17 cellular contexts compared by ENCODE assay signal in genomic region chr5:98763001-98763630, GRCh38. TPM values are rescaled to one million over a fixed set of nuclear protein-coding genes. Genes with fewer than 3 reads are reported as not detected.
DNase-seq lines count a peak whose midpoint lies in the region; ATAC-seq, FAIRE-seq and TF ChIP-seq lines count a peak whose summit lies in the region.
"Had no signal": no experiment of that assay in that cellular context is flagged by ENCODE, and none has a peak within 500 bp of the region (broad histone marks: within the 10 kb centered on the region; RNA-seq: fewer than 3 reads in every experiment).

No MANE protein-coding gene starts in this region.

- peak overlapping the region; percentile 34 for H3K27ac Mint-ChIP-seq in neural progenitor cell
- H3K27ac Mint-ChIP-seq in naive thymus-derived CD8-positive, alpha-beta T cell = no peak overlapping the region
- H3K27ac Mint-ChIP-seq: activated CD4-positive, alpha-beta T cell treated with anti-CD3 and anti-CD28 coated beads, Interleukin-2, amount 10 ng/mL, durations not matched to agents 7 days and 5 days; T-cell had no signal

- H3K36me3 Mint-ChIP-seq in neural progenitor cell = no peaks in the 10 kb centered on the region
- H3K36me3 Mint-ChIP-seq in naive thymus-derived CD8-positive, alpha-beta T cell = no peaks in the 10 kb centered on the region
- H3K36me3 Mint-ChIP-seq: T-cell had no signal

- FAIRE-seq in RCC 7860 (lab: Jason Lieb, UNC) = no peak
- FAIRE-seq: K562, keratinocyte had no signal

- peaks cover 13% of the 10 kb centered on the region for H3K4me1 Mint-ChIP-seq in neural progenitor cell
- peaks cover 2 to 9% (median 3%) of the 10 kb centered on the region in 4 donors for H3K4me1 Mint-ChIP-seq in naive thymus-derived CD8-positive, alpha-beta T cell

- no peak overlapping the region for H3K4me3 Mint-ChIP-seq in neural progenitor cell
- H3K4me3 Mint-ChIP-seq in naive thymus-derived CD8-positive, alpha-beta T cell = no peak overlapping the region
- H3K4me3 Mint-ChIP-seq: activated CD4-positive, alpha-beta T cell treated with anti-CD3 and anti-CD28 coated beads, Interleukin-2, amount 10 ng/mL, durations not matched to agents 7 days and 5 days; central memory CD8-positive, alpha-beta T cell; T-cell had no signal

- no peak for ATAC-seq in GM19452 (IDR thresholded peaks at IDR 0.05; ENCODE audit: unreplicated experiment)
- ATAC-seq in naive thymus-derived CD8-positive, alpha-beta T cell = no peak
- ATAC-seq: K562, T-cell had no signal

- peak overlapping the region; percentile 31 for H2AFZ ChIP-seq in neural progenitor cell (replicated peaks)

- H3K9me3 ChIP-seq in neural progenitor cell (ENCODE audit: low read depth) = no peaks in the 10 kb centered on the region

- TF ChIP-seq CTCF in neural progenitor cell (IDR thresholded peaks at IDR 0.05) = no peak

- peaks cover 19% of the 10 kb centered on the region for H3F3A ChIP-seq in neural progenitor cell (ENCODE audit: low read depth)

- H3K9ac ChIP-seq in neural progenitor cell = no peak overlapping the region

- no peaks in the 10 kb centered on the region for H4K20me1 ChIP-seq in neural progenitor cell (ENCODE audit: low read depth)

- peaks cover 4% of the 10 kb centered on the region for H3K27me3 Mint-ChIP-seq in neural progenitor cell (ENCODE audit: insufficient read depth, low read depth)
- H3K27me3 Mint-ChIP-seq in naive thymus-derived CD8-positive, alpha-beta T cell = peaks cover 17 to 49% (median 35%) of the 10 kb centered on the region in 5 donors

- no peak overlapping the region for H3K4me2 ChIP-seq in neural progenitor cell
- H3K4me2 ChIP-seq: smooth muscle cell had no signal

- peaks cover 17% of the 10 kb centered on the region for H3K4me1 ChIP-seq in neural progenitor cell

- POLR2A ChIA-PET in naive thymus-derived CD8-positive, alpha-beta T cell (lab: Charles Lee) = no interaction called here

- H3K27ac ChIP-seq in neural progenitor cell = no peak overlapping the region

- H3K4me3 ChIP-seq in neural progenitor cell = no peak overlapping the region
- H3K4me3 ChIP-seq: K562, smooth muscle cell had no signal

- peak; percentile 81 for DNase-seq in ELF-1 (ENCODE audit: low read depth, low spot score)
- DNase-seq in RCC 7860 (ENCODE audit: low spot score) = peak; percentile 70
- DNase-seq in fibroblast of gingiva (ENCODE audit: low read depth) = peak; percentile 68
- DNase-seq in neural progenitor cell (ENCODE audit: low spot score) = peak; percentile 58
- no peak for DNase-seq in naive thymus-derived CD8-positive, alpha-beta T cell
- no peak for DNase-seq in cortex of kidney (lab: John Stamatoyannopoulos, UW)
- no peak for DNase-seq in NCI-H1105 (lab: John Stamatoyannopoulos, UW)
- DNase-seq: activated CD4-positive, alpha-beta T cell treated with anti-CD3 and anti-CD28 coated beads, Interleukin-2, amount 10 ng/mL, durations not matched to agents 7 days and 5 days; erythroblast; GDM1; NCI-H1694; T-cell had no signal

- H3K9me3 Mint-ChIP-seq in neural progenitor cell = peaks cover 13% of the 10 kb centered on the region
- no peaks in the 10 kb centered on the region for H3K9me3 Mint-ChIP-seq in naive thymus-derived CD8-positive, alpha-beta T cell
- H3K9me3 Mint-ChIP-seq: activated CD4-positive, alpha-beta T cell treated with anti-CD3 and anti-CD28 coated beads, Interleukin-2, amount 10 ng/mL, durations not matched to agents 7 days and 5 days; central memory CD8-positive, alpha-beta T cell; T-cell had no signal

- no peaks in the 10 kb centered on the region for H3K27me3 ChIP-seq in neural progenitor cell

- H3K79me2 ChIP-seq in neural progenitor cell (ENCODE audit: low read depth) = no peaks in the 10 kb centered on the region

- H3K36me3 ChIP-seq in neural progenitor cell = no peaks in the 10 kb centered on the region

RNA-seq across cellular contexts. Expression of gene RGMB, which starts 10.3 kb away (rescaled TPM):
- total RNA-seq in neural progenitor cell (ENCODE audit: low replicate concordance) = 27.4 and 33.8 TPM in 2 replicates
- total RNA-seq in naive thymus-derived CD8-positive, alpha-beta T cell = 10 to 100 TPM; 23.0 to 25.0 TPM
- 1 to 10 TPM; 2.0 to 4.2 (median 3.6) TPM for polyA plus RNA-seq in naive thymus-derived CD8-positive, alpha-beta T cell

Comparison
In these comparisons a context has a peak if more than half of its experiments do, and no peak if none do; other contexts are left out.
1. DNase-seq: peak in ELF-1 (single experiment), RCC 7860 (single experiment), fibroblast of gingiva (single experiment) and neural progenitor cell (single experiment); none in naive thymus-derived CD8-positive, alpha-beta T cell (0 of 10), cortex of kidney (single experiment) and NCI-H1105 (single experiment).